8 cellular contexts compared by ENCODE assay signal in genomic region chr6:118709859-118710350, GRCh38. TPM values are rescaled to one million over a fixed set of nuclear protein-coding genes. Genes with fewer than 3 reads are reported as not detected.
A peak's percentile ranks its signal among the peaks of the same experiment; 100 is the strongest.
DNase-seq lines count a peak whose midpoint lies in the region; ATAC-seq and TF ChIP-seq lines count a peak whose summit lies in the region.

No MANE protein-coding gene starts in this region.

- H2AK5ac ChIP-seq in IMR-90 (ENCODE audit: low read depth, low read length), result 0 out of 2 replicates have a peak overlapping the region, but pooled peaks have one; percentile 1

- intact Hi-C loops in IMR-90 (cut with micrococcal nuclease) (loop anchor here (5.0 kb wide), 2 partner anchors 43 to 67 kb away; no protein-coding TSS in a partner anchor), dorsolateral prefrontal cortex (cut with DNase I) (loop anchor here (2.0 to 5.0 kb wide), 3 partner anchors 58 to 72 kb away; partner anchors contain the start of gene CEP85L (in 2 of the 2)), natural killer cell (cut with micrococcal nuclease) (loop anchor here (1.0 to 5.0 kb wide), 6 partner anchors 16 to 602 kb away; partner anchors contain the start of genes ASF1A and CEP85L)

- peak; percentile 91 for ATAC-seq in DND-41 (ENCODE audit: insufficient read depth, low read depth)
- peak; percentile 90 for ATAC-seq in GM21423 (IDR thresholded peaks at IDR 0.05; ENCODE audit: unreplicated experiment)
- ATAC-seq in IMR-90 (ENCODE audit: low read depth), result peak; percentile 30; the same call in 1 of the 2 replicates
- peak; percentile 83 to 92 (median 91) for ATAC-seq in natural killer cell

- peak overlapping the region in 1 of 2 experiments; percentile 90; a peak in 1 of 4 replicates for H4K8ac ChIP-seq in IMR-90 (ENCODE audit: low read depth in 2 of 2, low read length in 2 of 2)

- H3K4me1 ChIP-seq in DND-41 (ENCODE audit: insufficient read depth, low read length) (peaks cover 51% of the 10 kb centered on the region), IMR-90 (ENCODE audit: control insufficient read depth, insufficient read depth, low read length) (peaks cover 10% of the 10 kb centered on the region), subcutaneous abdominal adipose tissue (ENCODE audit: control insufficient read depth in 5 of 5, insufficient read depth in 5 of 5, low read length in 5 of 5) (peaks cover 1 to 25% (median 20%) of the 10 kb centered on the region in 5 donors)

- H2BK120ac ChIP-seq in IMR-90 (ENCODE audit: low read depth, low read length), result peak overlapping the region; percentile 92

- TF ChIP-seq POLR2A in IMR-90 (IDR thresholded peaks at IDR 0.05; ENCODE audit: low read depth, low read length), result no peak

- H3K36me3 Mint-ChIP-seq in natural killer cell, result no peaks in the 10 kb centered on the region

- POLR2A ChIA-PET in IMR-90 (lab: Charles Lee; ENCODE audit: unreplicated experiment), result interaction anchor here (0.6 kb wide), 1 partner anchor 41 kb away, joined by 3 read pairs; no protein-coding TSS in a partner anchor

- H3K9me3 Mint-ChIP-seq in natural killer cell, result no peaks in the 10 kb centered on the region

- H3K4ac ChIP-seq in IMR-90 (ENCODE audit: low read depth, low read length), result peak overlapping the region; percentile 94

- H3K4me2 ChIP-seq in DND-41 (ENCODE audit: insufficient read depth, low read length), result peak overlapping the region; percentile 79
- peak overlapping the region; percentile 55 for H3K4me2 ChIP-seq in IMR-90 (ENCODE audit: low read depth, low read length)

- no peaks in the 10 kb centered on the region for H3K9me3 ChIP-seq in DND-41 (ENCODE audit: insufficient read depth, low read length, severe bottlenecking)
- no peaks in the 10 kb centered on the region for H3K9me3 ChIP-seq in IMR-90 (ENCODE audit: control insufficient read depth, insufficient read depth, low read length)
- no peaks in the 10 kb centered on the region for H3K9me3 ChIP-seq in subcutaneous abdominal adipose tissue (ENCODE audit: control insufficient read depth in 5 of 5, low read length in 5 of 5)

- H3K27ac ChIP-seq in DND-41 (ENCODE audit: low read length) (peak overlapping the region; percentile 97), IMR-90 (ENCODE audit: insufficient read depth, low read length) (peak overlapping the region; percentile 67), dorsolateral prefrontal cortex (peak overlapping the region in 47 of 59 donors; percentile 2 to 81 (median 57)), subcutaneous abdominal adipose tissue (ENCODE audit: low read depth, low read length) (peak overlapping the region; percentile 33)

- H3K4me3 ChIP-seq in DND-41 (ENCODE audit: low read depth in 1 of 2, low read length in 2 of 2) (peak overlapping the region; percentile 22 to 67; a peak in 3 of 4 replicates), IMR-90 (ENCODE audit: insufficient read depth, low read depth, low read length) (peak overlapping the region; percentile 30; the same call in 1 of the 2 replicates), dorsolateral prefrontal cortex (peak overlapping the region in 42 of 59 donors; percentile 10 to 64 (median 49)), subcutaneous abdominal adipose tissue (ENCODE audit: low read depth in 1 of 5, low read length in 5 of 5) (peak overlapping the region; percentile 60 to 78 (median 64))

- CTCF ChIA-PET in IMR-90 (lab: Yijun Ruan, JAX), result interaction anchor here (0.6 to 1.0 kb wide), 2 partner anchors 15 to 1667 kb away, joined by 3 to 4 read pairs; no protein-coding TSS in a partner anchor

- peak overlapping the region; percentile 77; the same call in 2 of the 3 replicates for H2BK15ac ChIP-seq in IMR-90 (ENCODE audit: low read depth, low read length)

- in situ Hi-C loops in IMR-90 (cut with MboI; ENCODE audit: low sequenced_read_pairs), result no loop called here

- peak overlapping the region; percentile 100 for H3K4me3 Mint-ChIP-seq in natural killer cell

- peaks cover 48% of the 10 kb centered on the region for H3K79me2 ChIP-seq in DND-41 (ENCODE audit: insufficient read depth, low read length)

- H2AK9ac ChIP-seq in IMR-90 (replicated peaks; ENCODE audit: low read depth, low read length, poor library complexity), result no peak overlapping the region

- DNase-seq in DND-41 (peak; percentile 88), IMR-90 (peak; percentile 86), dorsolateral prefrontal cortex (no peak), natural killer cell (peak; percentile 59), cerebellar nuclear complex (lab: John Stamatoyannopoulos, UW) (no peak)
- DNase-seq in activated CD4-positive, alpha-beta T cell treated with anti-CD3 and anti-CD28 coated beads for 1 hour, result peak; percentile 50

- H2BK20ac ChIP-seq in IMR-90 (ENCODE audit: low read depth, low read length), result peak overlapping the region; percentile 93; the same call in 1 of the 2 replicates

- H2BK5ac ChIP-seq in IMR-90 (ENCODE audit: low read depth, low read length, poor library complexity, severe bottlenecking), result peak overlapping the region; percentile 71

- no peak overlapping the region for H4K5ac ChIP-seq in IMR-90 (ENCODE audit: low read depth, low read length)

- H3K14ac ChIP-seq in IMR-90 (replicated peaks; ENCODE audit: low read depth, low read length), result peak overlapping the region; percentile 89; the same call in 1 of the 2 replicates

- dilution Hi-C loops in IMR-90 (cut with HindIII; ENCODE audit: low sequenced_read_pairs, unreplicated experiment), result no loop called here

- peak overlapping the region; percentile 88 to 91 for H3K27ac Mint-ChIP-seq in natural killer cell

- H3K9ac ChIP-seq in DND-41 (ENCODE audit: low read depth, low read length) (peak overlapping the region; percentile 70), IMR-90 (ENCODE audit: low read depth, low read length) (0 out of 2 replicates have a peak overlapping the region, but pooled peaks have one; percentile 3), subcutaneous abdominal adipose tissue (ENCODE audit: low read length in 5 of 5) (peak overlapping the region in 1 of 5 donors; percentile 70)

- peaks cover 3% of the 10 kb centered on the region; the same call in 1 of the 2 replicates for H4K20me1 ChIP-seq in DND-41 (ENCODE audit: insufficient read depth, low read length)
- H4K20me1 ChIP-seq in IMR-90 (ENCODE audit: insufficient read depth, low read length), result no peaks in the 10 kb centered on the region

- H3K36me3 ChIP-seq in DND-41 (ENCODE audit: insufficient read depth, low read length), result peaks cover 3% of the 10 kb centered on the region; the same call in 1 of the 2 replicates
- H3K36me3 ChIP-seq in IMR-90 (ENCODE audit: control insufficient read depth, insufficient read depth, low read length), result no peaks in the 10 kb centered on the region
- H3K36me3 ChIP-seq in subcutaneous abdominal adipose tissue (ENCODE audit: control insufficient read depth in 5 of 5, insufficient read depth in 5 of 5, low read length in 5 of 5), result no peaks in the 10 kb centered on the region

- H3K9me1 ChIP-seq in IMR-90 (ENCODE audit: insufficient read depth, low read length), result peaks cover 8% of the 10 kb centered on the region; the same call in 1 of the 2 replicates

- H3K4me1 Mint-ChIP-seq in natural killer cell, result peaks cover 73% of the 10 kb centered on the region in 2 donors

- peak overlapping the region; percentile 0; the same call in 1 of the 2 replicates for H3K18ac ChIP-seq in IMR-90 (ENCODE audit: low read depth, low read length)

- no peak for TF ChIP-seq RAD21 in IMR-90 (IDR thresholded peaks at IDR 0.05; ENCODE audit: low read length)

- peak overlapping the region; percentile 85; the same call in 1 of the 2 replicates for H4K91ac ChIP-seq in IMR-90 (ENCODE audit: insufficient read depth, low read depth, low read length)

- H3K27me3 Mint-ChIP-seq in natural killer cell (ENCODE audit: low read depth in 2 of 2), result no peaks in the 10 kb centered on the region

- WGBS in IMR-90 (ENCODE audit: extremely low coverage in 2 of 2, insufficient read length in 1 of 2), 2 experiments, result no CpG with 5 or more reads among the region's 3 CpGs

- H2AFZ ChIP-seq in DND-41 (ENCODE audit: low read depth, low read length) (peak overlapping the region; percentile 67), IMR-90 (replicated peaks; ENCODE audit: low read length, poor library complexity) (peak overlapping the region; percentile 77)

- TF ChIP-seq CTCF in DND-41 (IDR thresholded peaks at IDR 0.05; ENCODE audit: borderline replicate concordance, extremely low read depth, low read length, poor library complexity, severe bottlenecking) (no peak), IMR-90 (conservative IDR thresholded peaks at IDR 0.05; ENCODE audit: low read depth, low read length) (no peak), dorsolateral prefrontal cortex (IDR thresholded peaks at IDR 0.05 in 54 of 56, conservative IDR thresholded peaks at IDR 0.05 in 2 of 56; ENCODE audit: low read depth in 1 of 56, partially characterized antibody in 56 of 56) (no peak), natural killer cell (IDR thresholded peaks at IDR 0.05) (no peak)

- peak overlapping the region; percentile 97; the same call in 1 of the 2 replicates for H3K23ac ChIP-seq in IMR-90 (ENCODE audit: low read depth, low read length)

- BruUV-seq in IMR-90 (replicated peaks; lab: Mats Ljungman, UMichigan), result no TSS peak

- H3K27me3 ChIP-seq in DND-41 (ENCODE audit: insufficient read depth, low read length, poor library complexity) (no peaks in the 10 kb centered on the region), IMR-90 (ENCODE audit: control insufficient read depth, insufficient read depth, low read length) (no peaks in the 10 kb centered on the region), dorsolateral prefrontal cortex (no peaks in the 10 kb centered on the region), subcutaneous abdominal adipose tissue (ENCODE audit: control insufficient read depth in 5 of 5, insufficient read depth in 4 of 5, low read length in 5 of 5) (no peaks in the 10 kb centered on the region)

- peaks cover 0 to 8% of the 10 kb centered on the region in 2 experiments; a peak in 1 of 4 replicates for H3K79me1 ChIP-seq in IMR-90 (ENCODE audit: low read depth in 1 of 2, low read length in 2 of 2)

- no peak overlapping the region; the same call in 1 of the 2 replicates for H3K56ac ChIP-seq in IMR-90 (ENCODE audit: extremely low read depth, insufficient read depth, low read length)

TF ChIP-seq in IMR-90, 13 proteins besides CTCF, POLR2A, EP300 and RAD21:
- TF ChIP-seq FOS (IDR thresholded peaks at IDR 0.05; ENCODE audit: low read depth, low read length) (peak; percentile 20; the same call in 1 of the 2 replicates), BHLHE40 (IDR thresholded peaks at IDR 0.05; ENCODE audit: low read depth, low read length) (no peak)

RNA-seq across cellular contexts. Expression of gene CEP85L, which starts 58.5 kb away (rescaled TPM):
- total RNA-seq in IMR-90 (2012; rRNA removed), result 24.2 and 25.6 TPM in 2 replicates
- 2.0 and 2.3 TPM in 2 replicates for polyA plus RNA-seq in IMR-90 (2012; rRNA removed)
- polyA plus RNA-seq in IMR-90 (2012; cell fraction: cytosol; rRNA removed), result 0.32 and 0.99 TPM in 2 replicates
- 3.0 and 8.0 TPM in 2 replicates for polyA plus RNA-seq in IMR-90 (2012; cell fraction: nucleus; rRNA removed; ENCODE audit: low replicate concordance)
- 10 to 100 TPM; 25.2 to 62.1 (median 36.1) TPM for total RNA-seq in dorsolateral prefrontal cortex
- 10 to 100 TPM; 75.0 to 85.2 (median 82.0) TPM for total RNA-seq in natural killer cell

Comparison
In these comparisons a context has a peak if more than half of its experiments do, and no peak if none do; other contexts are left out.
1. ATAC-seq: peak in every context shown above with its lines; median percentile 91 in DND-41; 91 in natural killer cell; 90 in GM21423; 30 in IMR-90.
2. DNase-seq: peak in DND-41 (single experiment), IMR-90 (single experiment), activated CD4-positive, alpha-beta T cell treated with anti-CD3 and anti-CD28 coated beads for 1 hour (single experiment) and natural killer cell (single experiment); none in dorsolateral prefrontal cortex (0 of 10) and cerebellar nuclear complex (0 of 2).
3. H3K27ac ChIP-seq: peak in every context shown above with its lines; median percentile 97 in DND-41; 67 in IMR-90; 57 in dorsolateral prefrontal cortex; 33 in subcutaneous abdominal adipose tissue.
4. Peak in every context shown above with its lines, with median percentiles within 50 percentile points of each other: H3K4me3 ChIP-seq.